32 cellular contexts compared by ENCODE assay signal in genomic region chr11:126533560-126533959, GRCh38.
"Had no signal": no experiment of that assay in that cellular context is flagged by ENCODE, and none has a peak within 500 bp of the region (broad histone marks: within the 10 kb centered on the region; RNA-seq: fewer than 3 reads in every experiment).

No MANE protein-coding gene starts in this region.

- ATAC-seq: activated T-cell treated with anti-CD3 and anti-CD28 coated beads, Interleukin-2, amount 50 U/mL, for 4 hours; activated T-helper 17 cell treated with anti-CD3 and anti-CD28 coated beads, Interleukin-2, amount 50 U/mL, for 72 hours; effector memory CD8-positive, alpha-beta T cell; foreskin keratinocyte; gastrocnemius medialis; heart left ventricle; T-helper 17 cell had no signal

- H3K27me3 Mint-ChIP-seq: activated CD4-positive, alpha-beta memory T cell treated with anti-CD3 and anti-CD28 coated beads, Interleukin-2, amount 10 ng/mL, durations not matched to agents 7 days and 5 days; activated CD4-positive, alpha-beta T cell treated with anti-CD3 and anti-CD28 coated beads, Interleukin-2, amount 10 ng/mL, durations not matched to agents 7 days and 5 days had no signal

- H3K27ac ChIP-seq: brain microvascular endothelial cell, esophagus muscularis mucosa, foreskin keratinocyte, gastrocnemius medialis, heart left ventricle had no signal

- H3K4me1 ChIP-seq: esophagus muscularis mucosa, foreskin keratinocyte, gastrocnemius medialis, heart left ventricle had no signal

- H3K36me3 Mint-ChIP-seq: activated naive CD8-positive, alpha-beta T cell had no signal

- H3K4me1 Mint-ChIP-seq: activated CD4-positive, alpha-beta memory T cell treated with anti-CD3 and anti-CD28 coated beads, Interleukin-2, amount 10 ng/mL, durations not matched to agents 7 days and 5 days; activated CD4-positive, alpha-beta T cell treated with anti-CD3 and anti-CD28 coated beads, Interleukin-2, amount 10 ng/mL, durations not matched to agents 7 days and 5 days; activated T-helper 17 cell treated with anti-CD3 and anti-CD28 coated beads, Interleukin-2, amount 50 U/mL, for 72 hours; T-helper 17 cell had no signal

- H3K27ac Mint-ChIP-seq: activated CD4-positive, alpha-beta memory T cell treated with anti-CD3 and anti-CD28 coated beads, Interleukin-2, amount 10 ng/mL, durations not matched to agents 7 days and 5 days; activated CD4-positive, alpha-beta T cell treated with anti-CD3 and anti-CD28 coated beads, Interleukin-2, amount 10 ng/mL, durations not matched to agents 7 days and 5 days; activated naive CD8-positive, alpha-beta T cell; activated T-helper 17 cell treated with anti-CD3 and anti-CD28 coated beads, Interleukin-2, amount 50 U/mL, for 72 hours; effector memory CD8-positive, alpha-beta T cell; T-helper 17 cell; T-helper 2 cell treated with Interferon-gamma antibody and Interleukin-4, amounts not matched to agents 5 μg/mL and 100 μg/mL, for 36 hours had no signal

- H3K36me3 ChIP-seq: brain microvascular endothelial cell, esophagus muscularis mucosa, gastrocnemius medialis, heart left ventricle had no signal

- H3K9me3 ChIP-seq: esophagus muscularis mucosa, gastrocnemius medialis, heart left ventricle had no signal

- H3K4me3 Mint-ChIP-seq: activated CD4-positive, alpha-beta memory T cell treated with anti-CD3 and anti-CD28 coated beads, Interleukin-2, amount 10 ng/mL, durations not matched to agents 7 days and 5 days; activated CD4-positive, alpha-beta T cell treated with anti-CD3 and anti-CD28 coated beads, Interleukin-2, amount 10 ng/mL, durations not matched to agents 7 days and 5 days; activated naive CD8-positive, alpha-beta T cell; activated T-cell treated with anti-CD3 and anti-CD28 coated beads, Interleukin-2, amount 50 U/mL, for 4 hours; activated T-helper 17 cell treated with anti-CD3 and anti-CD28 coated beads, Interleukin-2, amount 50 U/mL, for 72 hours; effector memory CD8-positive, alpha-beta T cell; T-helper 17 cell; T-helper 2 cell treated with Interferon-gamma antibody and Interleukin-4, amounts not matched to agents 5 μg/mL and 100 μg/mL, for 36 hours had no signal

- H3K27me3 ChIP-seq: brain microvascular endothelial cell, foreskin keratinocyte had no signal

- DNase-seq: activated CD4-positive, alpha-beta memory T cell treated with anti-CD3 and anti-CD28 coated beads, Interleukin-2, amount 10 ng/mL, durations not matched to agents 7 days and 5 days; activated CD4-positive, alpha-beta T cell treated with anti-CD3 and anti-CD28 coated beads for 1 hour; activated CD4-positive, alpha-beta T cell treated with anti-CD3 and anti-CD28 coated beads for 4 hours; activated CD4-positive, alpha-beta T cell treated with anti-CD3 and anti-CD28 coated beads, Interleukin-2, amount 10 ng/mL, durations not matched to agents 7 days and 5 days; activated CD4-positive, alpha-beta T cell treated with anti-CD3 and anti-CD28 coated beads, Interleukin-2, amount 50 U/mL, for 4 hours; activated CD4-positive, CD25-positive, alpha-beta regulatory T cell; activated CD8-positive, alpha-beta memory T cell treated with anti-CD3 and anti-CD28 coated beads, Interleukin-2, amount 50 U/mL, for 48 hours; activated effector memory CD4-positive, alpha-beta T cell treated with Interleukin-2 at 50 U/mL for 16 hours; activated gamma-delta T cell treated with Interleukin-2 at 50 U/mL for 16 hours; activated naive CD4-positive, alpha-beta T cell treated with anti-CD3 and anti-CD28 coated beads, Interleukin-2, amount 50 U/mL, for 16 hours; activated naive CD4-positive, alpha-beta T cell treated with Interleukin-2 at 50 U/mL for 16 hours; activated T-cell treated with anti-CD3 and anti-CD28 coated beads, Interleukin-2, amount 50 U/mL, for 4 hours; amniotic stem cell; anterior cingulate cortex; brain microvascular endothelial cell; cortex of kidney; dermis blood vessel endothelial cell; effector CD4-positive, alpha-beta T cell; effector memory CD8-positive, alpha-beta T cell; erythroblast; foreskin keratinocyte; gastrocnemius medialis; glutamatergic neuron; heart left ventricle; T-helper 17 cell had no signal

- FAIRE-seq: astrocyte, bronchial epithelial cell, colon had no signal

- H3K9me3 Mint-ChIP-seq: activated CD4-positive, alpha-beta memory T cell treated with anti-CD3 and anti-CD28 coated beads, Interleukin-2, amount 10 ng/mL, durations not matched to agents 7 days and 5 days; activated CD4-positive, alpha-beta T cell treated with anti-CD3 and anti-CD28 coated beads, Interleukin-2, amount 10 ng/mL, durations not matched to agents 7 days and 5 days; activated T-cell treated with anti-CD3 and anti-CD28 coated beads, Interleukin-2, amount 50 U/mL, for 4 hours; activated T-helper 17 cell treated with anti-CD3 and anti-CD28 coated beads, Interleukin-2, amount 50 U/mL, for 72 hours; effector memory CD8-positive, alpha-beta T cell; T-helper 2 cell treated with Interferon-gamma antibody and Interleukin-4, amounts not matched to agents 5 μg/mL and 100 μg/mL, for 36 hours had no signal

- H3K4me3 ChIP-seq: esophagus muscularis mucosa, gastrocnemius medialis, heart left ventricle had no signal
